ENCODE assay signal across 21 cellular contexts in genomic region chr11:102391549-102392237, GRCh38. TPM values are rescaled to one million over a fixed set of nuclear protein-coding genes. Genes with fewer than 3 reads are reported as not detected.
A peak's percentile ranks its signal among the peaks of the same experiment; 100 is the strongest.
DNase-seq lines count a peak whose midpoint lies in the region; ATAC-seq, FAIRE-seq and TF ChIP-seq lines count a peak whose summit lies in the region.
"Had no signal": no experiment of that assay in that cellular context is flagged by ENCODE, and none has a peak within 500 bp of the region (broad histone marks: within the 10 kb centered on the region; RNA-seq: fewer than 3 reads in every experiment).

No MANE protein-coding gene starts in this region.

- SMC1A ChIA-PET in GM12878 (lab: Charles Lee; ENCODE audit: uncharacterized antibody, unreplicated experiment) = interaction anchor here (0.6 to 13.6 kb wide), 30 partner anchors 10 to 275 kb away, joined by 3 to 168 read pairs (median 9); no protein-coding TSS in a partner anchor

- no peak overlapping the region for H3K4me3 ChIP-seq in GM12878
- H3K4me3 ChIP-seq in pancreas = no peak overlapping the region
- H3K4me3 ChIP-seq: body of pancreas, hepatocyte, prostate gland had no signal

- in situ Hi-C loops in GM12878 (cut with MboI) = loop anchor here (25.0 kb wide), 1 partner anchor 96 kb away; no protein-coding TSS in a partner anchor

- no peak overlapping the region for H3K4me2 ChIP-seq in GM12878 (ENCODE audit: control insufficient read depth, insufficient read depth)
- H3K4me2 ChIP-seq: hepatocyte had no signal

- H3K79me2 ChIP-seq in GM12878 (ENCODE audit: control insufficient read depth, insufficient read depth, low read length) = no peaks in the 10 kb centered on the region; the same call in 1 of the 2 replicates

- no peak for TF ChIP-seq CTCF in GM12878 (IDR thresholded peaks at IDR 0.05 in 2 of 3, conservative IDR thresholded peaks at IDR 0.05 in 1 of 3; ENCODE audit: control insufficient read depth in 2 of 3, extremely low read depth in 1 of 3, insufficient read depth in 1 of 3, low read depth in 3 of 3, low read length in 3 of 3)
- no peak for TF ChIP-seq CTCF in pancreas (IDR thresholded peaks at IDR 0.05)
- no peak for TF ChIP-seq CTCF in glutamatergic neuron (IDR thresholded peaks at IDR 0.05; ENCODE audit: partially characterized antibody, unreplicated experiment)

- no peaks in the 10 kb centered on the region for H3K9me3 Mint-ChIP-seq in activated CD4-positive, alpha-beta memory T cell treated with anti-CD3 and anti-CD28 coated beads for 36 hours
- H3K9me3 Mint-ChIP-seq in activated CD4-positive, alpha-beta memory T cell treated with anti-CD3 and anti-CD28 coated beads, Interleukin-2, amount 10 ng/mL, durations not matched to agents 7 days and 5 days = no peaks in the 10 kb centered on the region
- no peaks in the 10 kb centered on the region for H3K9me3 Mint-ChIP-seq in stimulated activated effector memory CD8-positive, alpha-beta T cell treated with anti-CD3 and anti-CD28 coated beads, Interleukin-12 subunit alpha, Interleukin-12 subunit beta, amount 100 ng/mL, for 72 hours
- no peaks in the 10 kb centered on the region for H3K9me3 Mint-ChIP-seq in glutamatergic neuron (ENCODE audit: unreplicated experiment)
- H3K9me3 Mint-ChIP-seq: activated B cell treated with CpG ODN at 0.5 μM for 24 hours, nephron had no signal

- 86% methylated on average over 4 of the region's 4 CpGs for WGBS in GM12878 (ENCODE audit: insufficient coverage, insufficient replicate concordance, low lambda C conversion rate, missing lambda C conversion rate)
- whole genome bisulfite sequencing in pancreas, 2 donors = 90 to 99% methylated on average over 4 of the region's 4 CpGs

- H3K4me1 ChIP-seq in GM12878 (ENCODE audit: control insufficient read depth, insufficient read depth, low read length) = no peaks in the 10 kb centered on the region; the same call in none of the 2 replicates
- no peaks in the 10 kb centered on the region for H3K4me1 ChIP-seq in pancreas
- H3K4me1 ChIP-seq: prostate gland had no signal

- RAD21 ChIA-PET in GM12878 (lab: Charles Lee; ENCODE audit: unreplicated experiment) = interaction anchor here (0.6 to 6.7 kb wide), 20 partner anchors 16 to 275 kb away, joined by 3 to 112 read pairs (median 8); no protein-coding TSS in a partner anchor

- TF ChIP-seq EP300 in GM12878 (IDR thresholded peaks at IDR 0.05; ENCODE audit: borderline replicate concordance in 1 of 2, control insufficient read depth in 1 of 2, low read depth in 2 of 2, low read length in 2 of 2) = no peak

- CTCF ChIA-PET in activated CD4-positive, alpha-beta memory T cell treated with anti-CD3 and anti-CD28 coated beads for 36 hours (lab: Charles Lee) = interaction anchor here (0.7 to 5.9 kb wide), 33 partner anchors 8 to 274 kb away, joined by 3 to 63 read pairs (median 11); no protein-coding TSS in a partner anchor
- CTCF ChIA-PET in activated CD4-positive, alpha-beta memory T cell treated with anti-CD3 and anti-CD28 coated beads, Interleukin-2, amount 10 ng/mL, durations not matched to agents 7 days and 5 days (lab: Charles Lee) = interaction anchor here (0.7 to 4.9 kb wide), 31 partner anchors 8 to 275 kb away, joined by 3 to 72 read pairs (median 8); no protein-coding TSS in a partner anchor
- CTCF ChIA-PET in GM12878 (lab: Yijun Ruan, JAX) = interaction anchor here (0.7 to 10.9 kb wide), 42 partner anchors 12 to 274 kb away, joined by 3 to 172 read pairs (median 11); no protein-coding TSS in a partner anchor

- H2AFZ ChIP-seq in GM12878 (ENCODE audit: control insufficient read depth, low read depth, low read length) = no peak overlapping the region
- H2AFZ ChIP-seq: hepatocyte had no signal

- no peak overlapping the region for H3K9ac ChIP-seq in GM12878 (ENCODE audit: control insufficient read depth, insufficient read depth, low read length)

- peaks cover 42% of the 10 kb centered on the region for H3K4me1 Mint-ChIP-seq in activated CD4-positive, alpha-beta memory T cell treated with anti-CD3 and anti-CD28 coated beads for 36 hours (ENCODE audit: low read depth)
- H3K4me1 Mint-ChIP-seq in activated CD4-positive, alpha-beta memory T cell treated with anti-CD3 and anti-CD28 coated beads, Interleukin-2, amount 10 ng/mL, durations not matched to agents 7 days and 5 days = peaks cover 15% of the 10 kb centered on the region
- peaks cover 25% of the 10 kb centered on the region for H3K4me1 Mint-ChIP-seq in stimulated activated effector memory CD8-positive, alpha-beta T cell treated with anti-CD3 and anti-CD28 coated beads, Interleukin-12 subunit alpha, Interleukin-12 subunit beta, amount 100 ng/mL, for 72 hours
- H3K4me1 Mint-ChIP-seq in glutamatergic neuron (ENCODE audit: low read depth, unreplicated experiment) = no peaks in the 10 kb centered on the region
- H3K4me1 Mint-ChIP-seq: nephron had no signal

- no peaks in the 10 kb centered on the region for H4K20me1 ChIP-seq in GM12878 (ENCODE audit: control insufficient read depth, insufficient read depth)

- no peak for TF ChIP-seq RAD21 in GM12878 (IDR thresholded peaks at IDR 0.05; ENCODE audit: insufficient read depth, low read depth, low read length)

- H3K27me3 ChIP-seq in GM12878 (replicated peaks in 1 of 2; ENCODE audit: control insufficient read depth in 2 of 2, insufficient read depth in 2 of 2, low read length in 1 of 2) (no peaks in the 10 kb centered on the region), pancreas (no peaks in the 10 kb centered on the region)
- H3K27me3 ChIP-seq: body of pancreas, hepatocyte had no signal

- H3K36me3 ChIP-seq in GM12878 (ENCODE audit: control insufficient read depth in 2 of 2, insufficient read depth in 2 of 2, low read length in 1 of 2) = peaks cover 5 to 21% of the 10 kb centered on the region in 2 experiments; a peak in 3 of 4 replicates
- peaks cover 0 to 22% (median 0%) of the 10 kb centered on the region in 3 donors for H3K36me3 ChIP-seq in pancreas
- H3K36me3 ChIP-seq: prostate gland had no signal

- POLR2A ChIA-PET in activated CD4-positive, alpha-beta memory T cell treated with anti-CD3 and anti-CD28 coated beads for 36 hours (lab: Charles Lee) = no interaction called here
- POLR2A ChIA-PET in activated CD4-positive, alpha-beta memory T cell treated with anti-CD3 and anti-CD28 coated beads, Interleukin-2, amount 10 ng/mL, durations not matched to agents 7 days and 5 days (lab: Charles Lee) = interaction anchor here (1.0 to 2.5 kb wide), 5 partner anchors 43 to 95 kb away, joined by 3 to 10 read pairs (median 4); no protein-coding TSS in a partner anchor
- POLR2A ChIA-PET in GM12878 (lab: Charles Lee) = interaction anchor here (1.1 to 1.5 kb wide), 4 partner anchors 32 to 127 kb away, joined by 3 to 6 read pairs (median 4); no protein-coding TSS in a partner anchor

- no TSS peak for BruUV-seq in GM12878 (replicated peaks; lab: Mats Ljungman, UMichigan)

- H3K27ac ChIP-seq in GM12878 (ENCODE audit: control insufficient read depth, insufficient read depth) = no peak overlapping the region
- H3K27ac ChIP-seq in pancreas = no peak overlapping the region
- H3K27ac ChIP-seq: body of pancreas, hepatocyte, prostate gland had no signal

- peaks cover 5% of the 10 kb centered on the region; the same call in 2 of the 3 replicates for H3K9me3 ChIP-seq in GM12878 (replicated peaks; ENCODE audit: control insufficient read depth, insufficient read depth, low read length)
- H3K9me3 ChIP-seq in pancreas = no peaks in the 10 kb centered on the region
- H3K9me3 ChIP-seq: body of pancreas, prostate gland had no signal

- no peak for TF ChIP-seq POLR2A in GM12878 (IDR thresholded peaks at IDR 0.05; ENCODE audit: low read depth, low read length)

- no peak overlapping the region for H3K4me3 Mint-ChIP-seq in activated CD4-positive, alpha-beta memory T cell treated with anti-CD3 and anti-CD28 coated beads for 36 hours
- no peak overlapping the region for H3K4me3 Mint-ChIP-seq in activated CD4-positive, alpha-beta memory T cell treated with anti-CD3 and anti-CD28 coated beads, Interleukin-2, amount 10 ng/mL, durations not matched to agents 7 days and 5 days
- no peak overlapping the region for H3K4me3 Mint-ChIP-seq in stimulated activated effector memory CD8-positive, alpha-beta T cell treated with anti-CD3 and anti-CD28 coated beads, Interleukin-12 subunit alpha, Interleukin-12 subunit beta, amount 100 ng/mL, for 72 hours
- no peak overlapping the region for H3K4me3 Mint-ChIP-seq in glutamatergic neuron (ENCODE audit: unreplicated experiment)
- H3K4me3 Mint-ChIP-seq: activated B cell treated with CpG ODN at 0.5 μM for 24 hours, memory B cell, nephron had no signal

- intact Hi-C loops in activated CD4-positive, alpha-beta memory T cell treated with anti-CD3 and anti-CD28 coated beads for 36 hours (cut with micrococcal nuclease) = loop anchor here (2.0 kb wide), 1 partner anchor 221 kb away; no protein-coding TSS in a partner anchor
- intact Hi-C loops in GM12878 (cut with micrococcal nuclease; ENCODE audit: unreplicated experiment) (loop anchor here (2.0 kb wide), 3 partner anchors 49 to 275 kb away; no protein-coding TSS in a partner anchor), pancreas (cut with DNase I) (loop anchor here in 1 of 3 donors (10.0 kb wide), 1 partner anchor 93 kb away; no protein-coding TSS in a partner anchor)

- peak; percentile 98 for FAIRE-seq in HTR-8/SVneo (lab: Jason Lieb, UNC)
- no peak for FAIRE-seq in GM12878 (lab: Jason Lieb, UNC)
- FAIRE-seq in pancreas (lab: Jason Lieb, UNC) = no peak

- DNase-seq in activated CD4-positive, alpha-beta memory T cell treated with anti-CD3 and anti-CD28 coated beads for 36 hours = no peak
- DNase-seq in activated CD4-positive, alpha-beta memory T cell treated with anti-CD3 and anti-CD28 coated beads, Interleukin-2, amount 10 ng/mL, durations not matched to agents 7 days and 5 days = no peak
- DNase-seq in HTR-8/SVneo (ENCODE audit: insufficient read length, low spot score) = no peak
- DNase-seq in GM12878 (ENCODE audit: low read depth, low spot score) = no peak
- DNase-seq in stimulated activated effector memory CD8-positive, alpha-beta T cell treated with anti-CD3 and anti-CD28 coated beads, Interleukin-12 subunit alpha, Interleukin-12 subunit beta, amount 100 ng/mL, for 72 hours (ENCODE audit: low spot score in 2 of 2) = no peak
- no peak for DNase-seq in pancreas
- no peak for DNase-seq in glutamatergic neuron
- DNase-seq in NCI-H1105 (lab: John Stamatoyannopoulos, UW) = no peak
- DNase-seq: activated B cell treated with CpG ODN at 0.5 μM for 24 hours; activated gamma-delta T cell treated with Interleukin-2 at 50 U/mL for 16 hours; body of pancreas; cortex of kidney; GOT3; islet precursor cell; NCI-H187 treated with DMSO at 0.1 percent for 48 hours; SHP77; stimulated activated CD4-positive, alpha-beta T cell treated with anti-CD3 and anti-CD28 coated beads, Interleukin-4, amount 100 ng/mL, for 4 hours had no signal

- ATAC-seq in GM12878 = no peak
- ATAC-seq in stimulated activated effector memory CD8-positive, alpha-beta T cell treated with anti-CD3 and anti-CD28 coated beads, Interleukin-12 subunit alpha, Interleukin-12 subunit beta, amount 100 ng/mL, for 72 hours = no peak
- ATAC-seq in pancreas = no peak

- peaks cover 33% of the 10 kb centered on the region for H3K36me3 Mint-ChIP-seq in activated CD4-positive, alpha-beta memory T cell treated with anti-CD3 and anti-CD28 coated beads for 36 hours
- H3K36me3 Mint-ChIP-seq in activated CD4-positive, alpha-beta memory T cell treated with anti-CD3 and anti-CD28 coated beads, Interleukin-2, amount 10 ng/mL, durations not matched to agents 7 days and 5 days (ENCODE audit: low read depth) = peaks cover 64% of the 10 kb centered on the region
- H3K36me3 Mint-ChIP-seq in stimulated activated effector memory CD8-positive, alpha-beta T cell treated with anti-CD3 and anti-CD28 coated beads, Interleukin-12 subunit alpha, Interleukin-12 subunit beta, amount 100 ng/mL, for 72 hours = peaks cover 74% of the 10 kb centered on the region
- no peaks in the 10 kb centered on the region for H3K36me3 Mint-ChIP-seq in glutamatergic neuron (ENCODE audit: unreplicated experiment)

- H3K27ac Mint-ChIP-seq in activated CD4-positive, alpha-beta memory T cell treated with anti-CD3 and anti-CD28 coated beads for 36 hours = peak overlapping the region; percentile 16
- H3K27ac Mint-ChIP-seq in activated CD4-positive, alpha-beta memory T cell treated with anti-CD3 and anti-CD28 coated beads, Interleukin-2, amount 10 ng/mL, durations not matched to agents 7 days and 5 days = no peak overlapping the region
- peak overlapping the region; percentile 56 for H3K27ac Mint-ChIP-seq in stimulated activated effector memory CD8-positive, alpha-beta T cell treated with anti-CD3 and anti-CD28 coated beads, Interleukin-12 subunit alpha, Interleukin-12 subunit beta, amount 100 ng/mL, for 72 hours
- H3K27ac Mint-ChIP-seq in glutamatergic neuron (ENCODE audit: unreplicated experiment) = no peak overlapping the region
- H3K27ac Mint-ChIP-seq: activated B cell treated with CpG ODN at 0.5 μM for 24 hours had no signal

- H3K27me3 Mint-ChIP-seq in activated CD4-positive, alpha-beta memory T cell treated with anti-CD3 and anti-CD28 coated beads for 36 hours = no peaks in the 10 kb centered on the region
- no peaks in the 10 kb centered on the region for H3K27me3 Mint-ChIP-seq in activated CD4-positive, alpha-beta memory T cell treated with anti-CD3 and anti-CD28 coated beads, Interleukin-2, amount 10 ng/mL, durations not matched to agents 7 days and 5 days
- H3K27me3 Mint-ChIP-seq in glutamatergic neuron (ENCODE audit: unreplicated experiment) = no peaks in the 10 kb centered on the region
- H3K27me3 Mint-ChIP-seq: activated B cell treated with CpG ODN at 0.5 μM for 24 hours, memory B cell had no signal

RNA-seq across cellular contexts. Expression of gene BIRC2, which starts 44.7 kb away (rescaled TPM):
- total RNA-seq in activated CD4-positive, alpha-beta memory T cell treated with anti-CD3 and anti-CD28 coated beads for 36 hours = 10 to 100 TPM; 33.7 to 34.3 TPM
- 10 to 100 TPM; 36.0 to 39.7 TPM for total RNA-seq in activated CD4-positive, alpha-beta memory T cell treated with anti-CD3 and anti-CD28 coated beads, Interleukin-2, amount 10 ng/mL, durations not matched to agents 7 days and 5 days
- total RNA-seq in GM12878 (2013; cell fraction: nucleolus; rRNA removed) = 192 and 210 TPM in 2 replicates
- total RNA-seq in GM12878 (2014; rRNA removed) (25.1 and 30.8 TPM in 2 replicates), GM12878 (2014; rRNA removed; fragmentation: Illumina TruSeq; extraction: Trizol) (33.4 and 33.9 TPM in 2 replicates), GM12878 (2021) (23.2 and 24.3 TPM in 2 replicates), pancreas (10 to 100 TPM; 20.2 to 39.1 (median 24.7) TPM), glutamatergic neuron (ENCODE audit: unreplicated experiment) (44.8 TPM)
- 11.0 TPM for polyA plus RNA-seq in GM12878 (2011; ENCODE audit: low read depth)
- polyA plus RNA-seq in GM12878 (2011; rRNA removed) (75.8 and 118 TPM in 2 replicates), GM12878 (2014; fragmentation: Illumina TruSeq; extraction: Trizol) (31.8 and 44.0 TPM in 2 replicates), GM12878 (2014; fragmentation: Nextera tagmentation; extraction: Ambion mirVana) (10 to 100 TPM; 13.8 to 17.8 TPM), GM12878 (2014; rRNA removed) (16.1 and 21.4 TPM in 2 replicates), GM12878 (2016; fragmentation: Nextera tagmentation; extraction: Ambion mirVana) (10 to 100 TPM; 27.9 to 30.2 TPM), pancreas (10 to 100 TPM; 20.3 to 23.0 TPM)
- 38.3 and 48.2 TPM in 2 replicates for polyA plus RNA-seq in GM12878 (2011; cell fraction: cytosol; rRNA removed)
- 77.2 and 113 TPM in 2 replicates for polyA plus RNA-seq in GM12878 (2011; cell fraction: nucleus; rRNA removed)
- 18.8 and 22.7 TPM in 2 replicates for polyA plus RNA-seq in GM12878 (2012)
- polyA minus RNA-seq in GM12878 (2011; rRNA and poly(A)+ RNA removed) = 76.5 and 81.3 TPM in 2 replicates
- polyA minus RNA-seq in GM12878 (2011; cell fraction: cytosol; rRNA and poly(A)+ RNA removed) = 13.5 and 14.9 TPM in 2 replicates
- 93.9 and 98.3 TPM in 2 replicates for polyA minus RNA-seq in GM12878 (2011; cell fraction: nucleus; rRNA and poly(A)+ RNA removed)

Comparison
In these comparisons a context has a peak if more than half of its experiments do, and no peak if none do; other contexts are left out.
1. H3K27ac Mint-ChIP-seq: peak in activated CD4-positive, alpha-beta memory T cell treated with anti-CD3 and anti-CD28 coated beads for 36 hours (single experiment) and stimulated activated effector memory CD8-positive, alpha-beta T cell treated with anti-CD3 and anti-CD28 coated beads, Interleukin-12 subunit alpha, Interleukin-12 subunit beta, amount 100 ng/mL, for 72 hours (single experiment); none in activated CD4-positive, alpha-beta memory T cell treated with anti-CD3 and anti-CD28 coated beads, Interleukin-2, amount 10 ng/mL, durations not matched to agents 7 days and 5 days (single experiment) and glutamatergic neuron (single experiment).